ENCODE assay signal across 33 cellular contexts in genomic region chr2:165967746-165968145, GRCh38.
"Had no signal": no experiment of that assay in that cellular context is flagged by ENCODE, and none has a peak within 500 bp of the region (broad histone marks: within the 10 kb centered on the region; RNA-seq: fewer than 3 reads in every experiment).

No MANE protein-coding gene starts in this region.

- H3K36me3 ChIP-seq: adrenal gland, ascending aorta, brain microvascular endothelial cell, breast epithelium, cardiac muscle cell had no signal

- DNase-seq: activated effector memory CD4-positive, alpha-beta T cell treated with anti-CD3 and anti-CD28 coated beads, Interleukin-2, amount 50 U/mL, for 16 hours; activated effector memory CD4-positive, alpha-beta T cell treated with Interleukin-2 at 50 U/mL for 16 hours; activated gamma-delta T cell; activated gamma-delta T cell treated with Interleukin-2 at 50 U/mL for 16 hours; activated naive CD4-positive, alpha-beta T cell; activated naive CD4-positive, alpha-beta T cell treated with anti-CD3 and anti-CD28 coated beads for 36 hours; activated naive CD4-positive, alpha-beta T cell treated with anti-CD3 and anti-CD28 coated beads, Interleukin-2, amount 10 ng/mL, durations not matched to agents 7 days and 5 days; activated naive CD4-positive, alpha-beta T cell treated with anti-CD3 and anti-CD28 coated beads, Interleukin-2, amount 50 U/mL, for 16 hours; activated naive CD4-positive, alpha-beta T cell treated with Interleukin-2 at 50 U/mL for 16 hours; activated naive CD8-positive, alpha-beta T cell treated with anti-CD3 and anti-CD28 coated beads for 36 hours; activated naive CD8-positive, alpha-beta T cell treated with anti-CD3 and anti-CD28 coated beads, Interleukin-2, amount 10 ng/mL, durations not matched to agents 7 days and 5 days; activated naive CD8-positive, alpha-beta T cell treated with anti-CD3 and anti-CD28 coated beads, Interleukin-2, amount 50 U/mL, for 24 hours; activated T-cell treated with anti-CD3 and anti-CD28 coated beads, Interleukin-2, amount 50 U/mL, for 24 hours; activated T-cell treated with anti-CD3 and anti-CD28 coated beads, Interleukin-2, amount 50 U/mL, for 4 hours; activated T-cell treated with anti-CD3 and anti-CD28 coated beads, Interleukin-2, amount 50 U/mL, for 48 hours; activated T-cell treated with anti-CD3 and anti-CD28 coated beads, Interleukin-2, amount 50 U/mL, for 72 hours; adrenal gland; amniotic stem cell; amygdala; anterior cingulate cortex; aorta; body of pancreas; brain microvascular endothelial cell; caudate nucleus; central memory CD4-positive, alpha-beta T cell; cerebellar nuclear complex had no signal

- FAIRE-seq: astrocyte, bronchial epithelial cell had no signal

- H3K27ac ChIP-seq: adrenal gland, ascending aorta, body of pancreas, brain microvascular endothelial cell, breast epithelium, cardiac muscle cell had no signal

- H3K27me3 ChIP-seq: adrenal gland, ascending aorta, brain microvascular endothelial cell, breast epithelium, cardiac muscle cell had no signal

- ATAC-seq: activated naive CD4-positive, alpha-beta T cell treated with anti-CD3 and anti-CD28 coated beads, Interleukin-2, amount 50 U/mL, for 72 hours; activated naive CD8-positive, alpha-beta T cell treated with anti-CD3 and anti-CD28 coated beads, Interleukin-2, amount 50 U/mL, for 24 hours; activated T-cell treated with anti-CD3 and anti-CD28 coated beads, Interleukin-2, amount 50 U/mL, for 4 hours; activated T-cell treated with anti-CD3 and anti-CD28 coated beads, Interleukin-2, amount 50 U/mL, for 72 hours; activated T-helper 17 cell treated with anti-CD3 and anti-CD28 coated beads, Interleukin-2, amount 50 U/mL, for 72 hours; body of pancreas had no signal

- H3K4me1 ChIP-seq: adrenal gland, ascending aorta, body of pancreas, breast epithelium had no signal

- H3K4me3 ChIP-seq: adrenal gland, ascending aorta, body of pancreas, breast epithelium, cardiac muscle cell had no signal

- H3K9me3 ChIP-seq: adrenal gland, ascending aorta, body of pancreas, breast epithelium had no signal
